In genomic region chr10:78779339-78779955, GRCh38 we compare ENCODE assay signal across 1 cellular context.
TF ChIP-seq lines count a peak whose summit lies in the region.

No MANE protein-coding gene starts in this region.

TF ChIP-seq in HCT116, 20 proteins besides CTCF, POLR2A, EP300 and RAD21 (continued from another document):
- TF ChIP-seq ZBTB33 (IDR thresholded peaks at IDR 0.05; ENCODE audit: extremely low read depth, insufficient replicate concordance, low read length) (no peak), EZH2phosphoT487 (IDR thresholded peaks at IDR 0.05; ENCODE audit: borderline replicate concordance) (no peak), REST (IDR thresholded peaks at IDR 0.05; ENCODE audit: low read depth) (no peak), YY1 (IDR thresholded peaks at IDR 0.05; ENCODE audit: extremely low read depth, insufficient replicate concordance, low read depth, low read length) (no peak)
